ENCODE assay signal across 8 cellular contexts in genomic region chr5:160423025-160423554, GRCh38. TPM values are rescaled to one million over a fixed set of nuclear protein-coding genes. Genes with fewer than 3 reads are reported as not detected.
DNase-seq lines count a peak whose midpoint lies in the region; ATAC-seq and TF ChIP-seq lines count a peak whose summit lies in the region.

No MANE protein-coding gene starts in this region.

- H3K4me3 ChIP-seq in GM06990 (replicated peaks; ENCODE audit: low read depth, low read length): peak overlapping the region; percentile 87

- no peaks in the 10 kb centered on the region for H3K9me3 Mint-ChIP-seq in activated T-helper 17 cell treated with anti-CD3 and anti-CD28 coated beads, Interleukin-2, amount 50 U/mL, for 72 hours
- no peaks in the 10 kb centered on the region for H3K9me3 Mint-ChIP-seq in nephron progenitor cell

- no peak for DNase-seq in GM06990 (ENCODE audit: extremely low read depth, insufficient read length)
- peak; percentile 17 for DNase-seq in NAMALWA (ENCODE audit: low spot score)
- no peak for DNase-seq in nephron progenitor cell
- no peak for DNase-seq in AG08395 (ENCODE audit: low spot score)

- no peaks in the 10 kb centered on the region for H3K27me3 ChIP-seq in GM06990 (replicated peaks; ENCODE audit: control insufficient read depth, insufficient read depth, low read length)

- H3K27ac Mint-ChIP-seq in activated T-helper 17 cell treated with anti-CD3 and anti-CD28 coated beads, Interleukin-2, amount 50 U/mL, for 72 hours: peak overlapping the region; percentile 89
- no peak overlapping the region for H3K27ac Mint-ChIP-seq in nephron progenitor cell

- no peak for ATAC-seq in activated T-helper 17 cell treated with anti-CD3 and anti-CD28 coated beads, Interleukin-2, amount 50 U/mL, for 72 hours (replicated peaks)
- ATAC-seq in GM21367 (IDR thresholded peaks at IDR 0.05; ENCODE audit: unreplicated experiment) (no peak), GM21825 (IDR thresholded peaks at IDR 0.05; ENCODE audit: unreplicated experiment) (no peak), GM18502 (IDR thresholded peaks at IDR 0.05; ENCODE audit: poor library complexity, unreplicated experiment) (no peak)

- peaks cover 68% of the 10 kb centered on the region for H3K36me3 Mint-ChIP-seq in activated T-helper 17 cell treated with anti-CD3 and anti-CD28 coated beads, Interleukin-2, amount 50 U/mL, for 72 hours (ENCODE audit: low read depth)
- H3K36me3 Mint-ChIP-seq in nephron progenitor cell (ENCODE audit: low read depth): peaks cover 26% of the 10 kb centered on the region

- no peaks in the 10 kb centered on the region for H3K27me3 Mint-ChIP-seq in activated T-helper 17 cell treated with anti-CD3 and anti-CD28 coated beads, Interleukin-2, amount 50 U/mL, for 72 hours
- no peaks in the 10 kb centered on the region for H3K27me3 Mint-ChIP-seq in nephron progenitor cell (ENCODE audit: low read depth, poor library complexity)

- peaks cover 3% of the 10 kb centered on the region; the same call in 1 of the 2 replicates for H3K36me3 ChIP-seq in GM06990 (ENCODE audit: control insufficient read depth, insufficient read depth, low read length)

- TF ChIP-seq CTCF in GM06990 (IDR thresholded peaks at IDR 0.05; ENCODE audit: insufficient read depth, low read length, poor library complexity, severe bottlenecking) (no peak), nephron progenitor cell (IDR thresholded peaks at IDR 0.05) (no peak)

- H3K4me3 Mint-ChIP-seq in activated T-helper 17 cell treated with anti-CD3 and anti-CD28 coated beads, Interleukin-2, amount 50 U/mL, for 72 hours: peak overlapping the region; percentile 93
- peak overlapping the region; percentile 88 for H3K4me3 Mint-ChIP-seq in nephron progenitor cell

- H3K4me1 Mint-ChIP-seq in activated T-helper 17 cell treated with anti-CD3 and anti-CD28 coated beads, Interleukin-2, amount 50 U/mL, for 72 hours: peaks cover 33% of the 10 kb centered on the region
- peaks cover 77% of the 10 kb centered on the region for H3K4me1 Mint-ChIP-seq in nephron progenitor cell

RNA-seq across cellular contexts. Expression of gene PTTG1, which starts 1.4 kb away (rescaled TPM):
- 100 to 1,000 TPM; 172 to 221 TPM for total RNA-seq in activated T-helper 17 cell treated with anti-CD3 and anti-CD28 coated beads, Interleukin-2, amount 50 U/mL, for 72 hours

RNA-seq across cellular contexts. Expression of gene SLU7, which starts 4.2 kb away (rescaled TPM):
- total RNA-seq in activated T-helper 17 cell treated with anti-CD3 and anti-CD28 coated beads, Interleukin-2, amount 50 U/mL, for 72 hours: 10 to 100 TPM; 33.2 to 53.7 TPM

RNA-seq across cellular contexts. Expression of gene FAM200C, which starts 23.2 kb away (rescaled TPM):
- 1 to 10 TPM in 1 of 2 donors, under 1 TPM in 1; 0.69 to 3.5 TPM for total RNA-seq in activated T-helper 17 cell treated with anti-CD3 and anti-CD28 coated beads, Interleukin-2, amount 50 U/mL, for 72 hours

RNA-seq across cellular contexts. Expression of gene C1QTNF2, which starts 52.7 kb away (rescaled TPM):
- not detected for total RNA-seq in activated T-helper 17 cell treated with anti-CD3 and anti-CD28 coated beads, Interleukin-2, amount 50 U/mL, for 72 hours
